ENCODE assay signal across 21 cellular contexts in the genomic region with DNA sequence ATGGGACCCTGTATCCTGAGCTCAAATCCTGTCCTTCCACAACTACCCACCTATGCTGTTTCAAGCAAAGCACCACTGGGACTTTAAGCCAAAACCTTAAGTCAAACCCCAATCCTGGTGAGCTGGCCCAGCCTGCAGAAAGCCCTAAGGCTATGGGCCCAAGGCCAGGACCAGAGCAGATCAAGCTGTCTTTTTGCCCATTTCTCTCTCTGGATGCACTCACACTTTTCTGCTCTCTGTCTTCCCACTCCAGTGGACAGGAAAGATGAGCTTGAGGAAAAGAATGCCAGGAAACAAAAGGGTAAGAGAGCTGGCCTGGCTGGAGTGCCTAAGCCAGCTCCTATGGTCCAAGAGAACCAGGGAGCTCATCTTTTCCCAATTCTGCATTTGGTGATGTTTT.
"Had no signal": no experiment of that assay in that cellular context is flagged by ENCODE, and none has a peak within 500 bp of the region (broad histone marks: within the 10 kb centered on the region; RNA-seq: fewer than 3 reads in every experiment).

No MANE protein-coding gene starts in this region.

- H3K9ac ChIP-seq: KMS-11, SK-N-SH had no signal

- H3K27ac ChIP-seq: HL-60, KMS-11, RWPE1 had no signal

- H3K4me3 ChIP-seq: K562 had no signal

- DNase-seq: Kasumi-1, NCI-H1092, NCI-H1105 treated with DMSO at 0.1 percent for 48 hours, NCI-H1417 treated with DMSO at 0.1 percent for 48 hours, NCI-H146, NCI-H1694 treated with DMSO at 0.1 percent for 48 hours, NCI-H1930, NCI-H2081, NCI-H2107, NCI-H2227 treated with DMSO at 0.1 percent for 48 hours, NCI-H524, NCI-H526 treated with DMSO at 0.1 percent for 48 hours, NCI-H774, SHP77, SK-N-SH, SW 1271, T-cell had no signal

- H3K9me3 ChIP-seq: SK-N-SH had no signal

- H3K4me2 ChIP-seq: KMS-11, SK-N-SH had no signal

- H3K9me2 ChIP-seq: SK-N-SH had no signal
